In the genomic region with DNA sequence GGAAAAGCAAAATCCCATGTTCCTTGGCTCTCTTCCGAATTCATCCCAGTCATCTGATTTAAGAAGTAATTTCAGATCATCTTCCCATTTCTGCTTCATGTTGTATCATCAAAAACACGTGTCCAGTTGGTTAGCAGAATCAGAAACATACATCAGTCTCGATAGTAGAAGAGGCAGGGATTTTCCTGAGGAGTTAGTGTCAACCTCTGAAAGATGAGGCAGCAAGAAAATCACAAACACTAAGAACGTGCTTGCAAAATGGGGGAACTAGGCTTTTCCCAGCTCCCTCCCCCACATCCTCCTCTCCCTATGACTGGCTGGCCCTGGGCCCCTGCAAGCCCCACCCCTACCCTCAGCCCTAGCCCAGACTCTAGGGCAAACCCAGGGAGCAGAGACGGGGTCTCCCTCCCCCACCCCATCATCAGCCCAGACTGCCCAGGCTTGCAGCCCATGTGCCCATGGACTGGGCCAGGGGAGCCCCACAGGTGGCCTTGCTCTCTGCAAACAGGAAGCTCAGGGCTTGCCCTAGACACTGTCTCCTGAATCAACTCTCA, we compare ENCODE assay signal across 1 cellular context.
TF ChIP-seq lines count a peak whose summit lies in the region.

No MANE protein-coding gene starts in this region.

TF ChIP-seq in GM12878, 131 proteins besides CTCF, POLR2A, EP300 and RAD21 (continued from another document):
- TF ChIP-seq, protein P1, sequence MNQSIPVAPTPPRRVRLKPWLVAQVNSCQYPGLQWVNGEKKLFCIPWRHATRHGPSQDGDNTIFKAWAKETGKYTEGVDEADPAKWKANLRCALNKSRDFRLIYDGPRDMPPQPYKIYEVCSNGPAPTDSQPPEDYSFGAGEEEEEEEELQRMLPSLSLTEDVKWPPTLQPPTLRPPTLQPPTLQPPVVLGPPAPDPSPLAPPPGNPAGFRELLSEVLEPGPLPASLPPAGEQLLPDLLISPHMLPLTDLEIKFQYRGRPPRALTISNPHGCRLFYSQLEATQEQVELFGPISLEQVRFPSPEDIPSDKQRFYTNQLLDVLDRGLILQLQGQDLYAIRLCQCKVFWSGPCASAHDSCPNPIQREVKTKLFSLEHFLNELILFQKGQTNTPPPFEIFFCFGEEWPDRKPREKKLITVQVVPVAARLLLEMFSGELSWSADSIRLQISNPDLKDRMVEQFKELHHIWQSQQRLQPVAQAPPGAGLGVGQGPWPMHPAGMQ (IDR thresholded peaks at IDR 0.05; ENCODE audit: borderline replicate concordance), result no peak
- TF ChIP-seq HDAC2 (IDR thresholded peaks at IDR 0.05) (no peak), CEBPB (IDR thresholded peaks at IDR 0.05; ENCODE audit: borderline replicate concordance in 1 of 2, low read depth in 2 of 2, low read length in 2 of 2) (no peak), SRF (IDR thresholded peaks at IDR 0.05; ENCODE audit: low read depth in 2 of 2, low read length in 2 of 2) (no peak), NR2C2 (IDR thresholded peaks at IDR 0.05; ENCODE audit: borderline replicate concordance, control insufficient read depth, insufficient read length, low read depth) (no peak), NBN (IDR thresholded peaks at IDR 0.05) (peak; percentile 59; the same call in 1 of the 2 replicates), MYC (IDR thresholded peaks at IDR 0.05; ENCODE audit: insufficient read depth, insufficient read length, insufficient replicate concordance, low read length, severe bottlenecking) (no peak), RFX5 (IDR thresholded peaks at IDR 0.05; ENCODE audit: low read depth, low read length) (no peak), EGR1 (IDR thresholded peaks at IDR 0.05; ENCODE audit: borderline replicate concordance in 1 of 2, low read depth in 2 of 2, low read length in 2 of 2) (peak in 1 of 2 experiments; percentile 44; a peak in 1 of 3 replicates), KLF5 (IDR thresholded peaks at IDR 0.05; ENCODE audit: partially characterized antibody) (no peak), BACH1 (IDR thresholded peaks at IDR 0.05; ENCODE audit: borderline replicate concordance) (peak; percentile 64; the same call in 1 of the 2 replicates), NR2C1 (IDR thresholded peaks at IDR 0.05) (no peak), CHD2 (IDR thresholded peaks at IDR 0.05; ENCODE audit: borderline replicate concordance, low read depth, low read length) (peak; percentile 42; the same call in 1 of the 2 replicates), BHLHE40 (IDR thresholded peaks at IDR 0.05; ENCODE audit: borderline replicate concordance in 1 of 2, low read depth in 2 of 2, low read length in 1 of 2) (peak; percentile 66 to 82), HCFC1 (IDR thresholded peaks at IDR 0.05; ENCODE audit: low read length) (no peak), IRF4 (IDR thresholded peaks at IDR 0.05; ENCODE audit: low read depth, low read length) (peak; percentile 75), ETV6 (conservative IDR thresholded peaks at IDR 0.05 in 1 of 2, IDR thresholded peaks at IDR 0.05 in 1 of 2; ENCODE audit: borderline replicate concordance in 1 of 2, low read depth in 1 of 2) (no peak), SMAD5 (IDR thresholded peaks at IDR 0.05; ENCODE audit: low read depth) (no peak), WRNIP1 (IDR thresholded peaks at IDR 0.05; ENCODE audit: borderline replicate concordance, low read depth, low read length) (no peak), FOXK2 (IDR thresholded peaks at IDR 0.05) (no peak), SP1 (IDR thresholded peaks at IDR 0.05; ENCODE audit: low read depth, low read length) (no peak), IKZF1 (conservative IDR thresholded peaks at IDR 0.05) (peak; percentile 90)
- TF ChIP-seq, protein P2, sequence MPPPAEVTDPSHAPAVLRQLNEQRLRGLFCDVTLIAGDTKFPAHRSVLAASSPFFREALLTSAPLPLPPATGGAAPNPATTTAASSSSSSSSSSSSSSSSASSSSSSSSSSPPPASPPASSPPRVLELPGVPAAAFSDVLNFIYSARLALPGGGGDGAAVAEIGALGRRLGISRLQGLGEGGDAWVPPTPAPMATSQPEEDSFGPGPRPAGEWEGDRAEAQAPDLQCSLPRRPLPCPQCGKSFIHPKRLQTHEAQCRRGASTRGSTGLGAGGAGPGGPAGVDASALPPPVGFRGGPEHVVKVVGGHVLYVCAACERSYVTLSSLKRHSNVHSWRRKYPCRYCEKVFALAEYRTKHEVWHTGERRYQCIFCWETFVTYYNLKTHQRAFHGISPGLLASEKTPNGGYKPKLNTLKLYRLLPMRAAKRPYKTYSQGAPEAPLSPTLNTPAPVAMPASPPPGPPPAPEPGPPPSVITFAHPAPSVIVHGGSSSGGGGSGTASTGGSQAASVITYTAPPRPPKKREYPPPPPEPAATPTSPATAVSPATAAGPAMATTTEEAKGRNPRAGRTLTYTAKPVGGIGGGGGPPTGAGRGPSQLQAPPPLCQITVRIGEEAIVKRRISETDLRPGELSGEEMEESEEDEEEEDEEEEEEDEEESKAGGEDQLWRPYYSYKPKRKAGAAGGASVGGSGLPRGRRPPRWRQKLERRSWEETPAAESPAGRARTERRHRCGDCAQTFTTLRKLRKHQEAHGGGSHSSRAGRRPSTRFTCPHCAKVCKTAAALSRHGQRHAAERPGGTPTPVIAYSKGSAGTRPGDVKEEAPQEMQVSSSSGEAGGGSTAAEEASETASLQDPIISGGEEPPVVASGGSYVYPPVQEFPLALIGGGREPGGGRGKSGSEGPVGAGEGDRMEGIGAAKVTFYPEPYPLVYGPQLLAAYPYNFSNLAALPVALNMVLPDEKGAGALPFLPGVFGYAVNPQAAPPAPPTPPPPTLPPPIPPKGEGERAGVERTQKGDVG (CRISPR knock-in tag; IDR thresholded peaks at IDR 0.05), result no peak
- TF ChIP-seq, protein P3, sequence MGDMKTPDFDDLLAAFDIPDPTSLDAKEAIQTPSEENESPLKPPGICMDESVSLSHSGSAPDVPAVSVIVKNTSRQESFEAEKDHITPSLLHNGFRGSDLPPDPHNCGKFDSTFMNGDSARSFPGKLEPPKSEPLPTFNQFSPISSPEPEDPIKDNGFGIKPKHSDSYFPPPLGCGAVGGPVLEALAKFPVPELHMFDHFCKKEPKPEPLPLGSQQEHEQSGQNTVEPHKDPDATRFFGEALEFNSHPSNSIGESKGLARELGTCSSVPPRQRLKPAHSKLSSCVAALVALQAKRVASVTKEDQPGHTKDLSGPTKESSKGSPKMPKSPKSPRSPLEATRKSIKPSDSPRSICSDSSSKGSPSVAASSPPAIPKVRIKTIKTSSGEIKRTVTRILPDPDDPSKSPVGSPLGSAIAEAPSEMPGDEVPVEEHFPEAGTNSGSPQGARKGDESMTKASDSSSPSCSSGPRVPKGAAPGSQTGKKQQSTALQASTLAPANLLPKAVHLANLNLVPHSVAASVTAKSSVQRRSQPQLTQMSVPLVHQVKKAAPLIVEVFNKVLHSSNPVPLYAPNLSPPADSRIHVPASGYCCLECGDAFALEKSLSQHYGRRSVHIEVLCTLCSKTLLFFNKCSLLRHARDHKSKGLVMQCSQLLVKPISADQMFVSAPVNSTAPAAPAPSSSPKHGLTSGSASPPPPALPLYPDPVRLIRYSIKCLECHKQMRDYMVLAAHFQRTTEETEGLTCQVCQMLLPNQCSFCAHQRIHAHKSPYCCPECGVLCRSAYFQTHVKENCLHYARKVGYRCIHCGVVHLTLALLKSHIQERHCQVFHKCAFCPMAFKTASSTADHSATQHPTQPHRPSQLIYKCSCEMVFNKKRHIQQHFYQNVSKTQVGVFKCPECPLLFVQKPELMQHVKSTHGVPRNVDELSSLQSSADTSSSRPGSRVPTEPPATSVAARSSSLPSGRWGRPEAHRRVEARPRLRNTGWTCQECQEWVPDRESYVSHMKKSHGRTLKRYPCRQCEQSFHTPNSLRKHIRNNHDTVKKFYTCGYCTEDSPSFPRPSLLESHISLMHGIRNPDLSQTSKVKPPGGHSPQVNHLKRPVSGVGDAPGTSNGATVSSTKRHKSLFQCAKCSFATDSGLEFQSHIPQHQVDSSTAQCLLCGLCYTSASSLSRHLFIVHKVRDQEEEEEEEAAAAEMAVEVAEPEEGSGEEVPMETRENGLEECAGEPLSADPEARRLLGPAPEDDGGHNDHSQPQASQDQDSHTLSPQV (IDR thresholded peaks at IDR 0.05), result no peak
- TF ChIP-seq, protein P4, sequence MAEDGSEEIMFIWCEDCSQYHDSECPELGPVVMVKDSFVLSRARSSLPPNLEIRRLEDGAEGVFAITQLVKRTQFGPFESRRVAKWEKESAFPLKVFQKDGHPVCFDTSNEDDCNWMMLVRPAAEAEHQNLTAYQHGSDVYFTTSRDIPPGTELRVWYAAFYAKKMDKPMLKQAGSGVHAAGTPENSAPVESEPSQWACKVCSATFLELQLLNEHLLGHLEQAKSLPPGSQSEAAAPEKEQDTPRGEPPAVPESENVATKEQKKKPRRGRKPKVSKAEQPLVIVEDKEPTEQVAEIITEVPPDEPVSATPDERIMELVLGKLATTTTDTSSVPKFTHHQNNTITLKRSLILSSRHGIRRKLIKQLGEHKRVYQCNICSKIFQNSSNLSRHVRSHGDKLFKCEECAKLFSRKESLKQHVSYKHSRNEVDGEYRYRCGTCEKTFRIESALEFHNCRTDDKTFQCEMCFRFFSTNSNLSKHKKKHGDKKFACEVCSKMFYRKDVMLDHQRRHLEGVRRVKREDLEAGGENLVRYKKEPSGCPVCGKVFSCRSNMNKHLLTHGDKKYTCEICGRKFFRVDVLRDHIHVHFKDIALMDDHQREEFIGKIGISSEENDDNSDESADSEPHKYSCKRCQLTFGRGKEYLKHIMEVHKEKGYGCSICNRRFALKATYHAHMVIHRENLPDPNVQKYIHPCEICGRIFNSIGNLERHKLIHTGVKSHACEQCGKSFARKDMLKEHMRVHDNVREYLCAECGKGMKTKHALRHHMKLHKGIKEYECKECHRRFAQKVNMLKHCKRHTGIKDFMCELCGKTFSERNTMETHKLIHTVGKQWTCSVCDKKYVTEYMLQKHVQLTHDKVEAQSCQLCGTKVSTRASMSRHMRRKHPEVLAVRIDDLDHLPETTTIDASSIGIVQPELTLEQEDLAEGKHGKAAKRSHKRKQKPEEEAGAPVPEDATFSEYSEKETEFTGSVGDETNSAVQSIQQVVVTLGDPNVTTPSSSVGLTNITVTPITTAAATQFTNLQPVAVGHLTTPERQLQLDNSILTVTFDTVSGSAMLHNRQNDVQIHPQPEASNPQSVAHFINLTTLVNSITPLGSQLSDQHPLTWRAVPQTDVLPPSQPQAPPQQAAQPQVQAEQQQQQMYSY (CRISPR knock-in tag; IDR thresholded peaks at IDR 0.05), result no peak
- TF ChIP-seq, protein P5, sequence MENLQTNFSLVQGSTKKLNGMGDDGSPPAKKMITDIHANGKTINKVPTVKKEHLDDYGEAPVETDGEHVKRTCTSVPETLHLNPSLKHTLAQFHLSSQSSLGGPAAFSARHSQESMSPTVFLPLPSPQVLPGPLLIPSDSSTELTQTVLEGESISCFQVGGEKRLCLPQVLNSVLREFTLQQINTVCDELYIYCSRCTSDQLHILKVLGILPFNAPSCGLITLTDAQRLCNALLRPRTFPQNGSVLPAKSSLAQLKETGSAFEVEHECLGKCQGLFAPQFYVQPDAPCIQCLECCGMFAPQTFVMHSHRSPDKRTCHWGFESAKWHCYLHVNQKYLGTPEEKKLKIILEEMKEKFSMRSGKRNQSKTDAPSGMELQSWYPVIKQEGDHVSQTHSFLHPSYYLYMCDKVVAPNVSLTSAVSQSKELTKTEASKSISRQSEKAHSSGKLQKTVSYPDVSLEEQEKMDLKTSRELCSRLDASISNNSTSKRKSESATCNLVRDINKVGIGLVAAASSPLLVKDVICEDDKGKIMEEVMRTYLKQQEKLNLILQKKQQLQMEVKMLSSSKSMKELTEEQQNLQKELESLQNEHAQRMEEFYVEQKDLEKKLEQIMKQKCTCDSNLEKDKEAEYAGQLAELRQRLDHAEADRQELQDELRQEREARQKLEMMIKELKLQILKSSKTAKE (IDR thresholded peaks at IDR 0.05; ENCODE audit: low read depth, poor library complexity, severe bottlenecking), result peak; percentile 55
